In genomic region chr1:184389446-184389845, GRCh38 we compare ENCODE assay signal across 15 cellular contexts. TPM values are rescaled to one million over a fixed set of nuclear protein-coding genes. Genes with fewer than 3 reads are reported as not detected.
DNase-seq lines count a peak whose midpoint lies in the region; ATAC-seq, FAIRE-seq and TF ChIP-seq lines count a peak whose summit lies in the region.
"Had no signal": no experiment of that assay in that cellular context is flagged by ENCODE, and none has a peak within 500 bp of the region (broad histone marks: within the 10 kb centered on the region; RNA-seq: fewer than 3 reads in every experiment).

No MANE protein-coding gene starts in this region.

- no peak overlapping the region for H2AK5ac ChIP-seq in mesenchymal stem cell (ENCODE audit: low read length, severe bottlenecking)

- H3K9me3 ChIP-seq in heart right ventricle: no peaks in the 10 kb centered on the region
- no peaks in the 10 kb centered on the region for H3K9me3 ChIP-seq in mesenchymal stem cell (ENCODE audit: control insufficient read depth, low read length)
- H3K9me3 ChIP-seq in kidney (ENCODE audit: control insufficient read depth in 1 of 2, low read length in 2 of 2): no peaks in the 10 kb centered on the region
- H3K9me3 ChIP-seq: MG63, pancreas, Peyer's patch, thyroid gland had no signal

- no peaks in the 10 kb centered on the region for H3K9me3 Mint-ChIP-seq in neural crest cell
- H3K9me3 Mint-ChIP-seq: activated naive CD4-positive, alpha-beta T cell treated with anti-CD3 and anti-CD28 coated beads, Interleukin-2, amount 50 U/mL, for 24 hours had no signal

- H2BK120ac ChIP-seq in mesenchymal stem cell (ENCODE audit: low read depth, low read length): no peak overlapping the region

- no peak overlapping the region for H3K23ac ChIP-seq in mesenchymal stem cell (ENCODE audit: low read length in 2 of 2)

- no peak for FAIRE-seq in kidney (lab: Jason Lieb, UNC)
- FAIRE-seq: pancreas had no signal

- H4K8ac ChIP-seq in mesenchymal stem cell (ENCODE audit: low read length): no peak overlapping the region

- H3K9ac ChIP-seq in mesenchymal stem cell (ENCODE audit: low read length) (no peak overlapping the region), kidney (ENCODE audit: low read length in 2 of 2) (no peak overlapping the region)

- peaks cover 48% of the 10 kb centered on the region for H3K4me1 Mint-ChIP-seq in neural crest cell

- H2BK12ac ChIP-seq in mesenchymal stem cell (ENCODE audit: low read length in 2 of 2): no peak overlapping the region

- peaks cover 4% of the 10 kb centered on the region for H3K27me3 Mint-ChIP-seq in neural crest cell (ENCODE audit: low read depth)

- TF ChIP-seq CTCF in heart right ventricle (IDR thresholded peaks at IDR 0.05) (no peak), epithelial cell of esophagus (IDR thresholded peaks at IDR 0.05; ENCODE audit: insufficient read depth, low read depth, low read length, missing control alignments) (no peak), neural crest cell (conservative IDR thresholded peaks at IDR 0.05) (no peak), kidney (IDR thresholded peaks at IDR 0.05; ENCODE audit: borderline replicate concordance, extremely low read depth, insufficient read depth) (no peak)

- H4K91ac ChIP-seq in mesenchymal stem cell (ENCODE audit: low read length): no peak overlapping the region

- H3K27me3 ChIP-seq in heart right ventricle: peaks cover 0 to 10% (median 0%) of the 10 kb centered on the region in 7 donors
- no peaks in the 10 kb centered on the region for H3K27me3 ChIP-seq in mesenchymal stem cell (ENCODE audit: control insufficient read depth in 1 of 2, insufficient read depth in 1 of 2, low read length in 2 of 2)
- H3K27me3 ChIP-seq: MG63, pancreas, Peyer's patch, thyroid gland had no signal

- no peak overlapping the region for H3K27ac Mint-ChIP-seq in neural crest cell (ENCODE audit: unreplicated experiment)
- H3K27ac Mint-ChIP-seq: T-helper 17 cell had no signal

- H3K27ac ChIP-seq in heart right ventricle (peak overlapping the region in 8 of 10 donors; percentile 77 to 95 (median 90)), urinary bladder (ENCODE audit: low read depth) (no peak overlapping the region), mesenchymal stem cell (ENCODE audit: low read length, poor library complexity, severe bottlenecking) (no peak overlapping the region), kidney (ENCODE audit: low read depth in 2 of 2, low read length in 2 of 2) (no peak overlapping the region)
- H3K27ac ChIP-seq: pancreas had no signal

- H3K36me3 Mint-ChIP-seq in neural crest cell (ENCODE audit: low read depth): no peaks in the 10 kb centered on the region
- H3K36me3 Mint-ChIP-seq: activated naive CD4-positive, alpha-beta T cell treated with anti-CD3 and anti-CD28 coated beads, Interleukin-2, amount 50 U/mL, for 24 hours had no signal

- H3K14ac ChIP-seq in mesenchymal stem cell (ENCODE audit: low read length in 2 of 2): no peak overlapping the region

- no peak overlapping the region for H2BK5ac ChIP-seq in mesenchymal stem cell (ENCODE audit: low read depth, low read length, poor library complexity, severe bottlenecking)

- ATAC-seq in heart right ventricle (no peak), Right ventricle myocardium superior (ENCODE audit: poor library complexity) (no peak)
- ATAC-seq: pancreas, T-helper 17 cell had no signal

- DNase-seq in heart right ventricle (no peak), Right ventricle myocardium superior (no peak), epithelial cell of esophagus (ENCODE audit: low read depth) (peak; percentile 52), neural crest cell (ENCODE audit: low read depth, low spot score) (no peak), OCI-M2 (lab: John Stamatoyannopoulos, UW; ENCODE audit: unreplicated experiment) (no peak), mesenchymal stem cell (no peak), kidney (no peak)
- DNase-seq: 8988T, MG63, pancreas, Peyer's patch, T-helper 17 cell, thyroid gland had no signal

- H3K36me3 ChIP-seq in heart right ventricle (no peaks in the 10 kb centered on the region), urinary bladder (ENCODE audit: insufficient read depth) (no peaks in the 10 kb centered on the region), mesenchymal stem cell (ENCODE audit: control insufficient read depth in 1 of 2, insufficient read depth in 2 of 2, low read depth in 1 of 2, low read length in 2 of 2) (no peaks in the 10 kb centered on the region), kidney (ENCODE audit: control insufficient read depth in 1 of 2, insufficient read depth in 2 of 2, low read length in 2 of 2) (no peaks in the 10 kb centered on the region)
- H3K36me3 ChIP-seq: MG63, pancreas, Peyer's patch, thyroid gland had no signal

- no peak overlapping the region for H3K4me2 ChIP-seq in mesenchymal stem cell (ENCODE audit: low read length, poor library complexity, severe bottlenecking)

- H3K4me3 ChIP-seq in heart right ventricle: peak overlapping the region in 8 of 10 donors; percentile 69 to 97 (median 90)
- no peak overlapping the region for H3K4me3 ChIP-seq in epithelial cell of esophagus (ENCODE audit: low read length)
- H3K4me3 ChIP-seq in urinary bladder (ENCODE audit: low read depth, low read length): peak overlapping the region; percentile 80
- H3K4me3 ChIP-seq in mesenchymal stem cell (ENCODE audit: insufficient read depth in 1 of 2, low read depth in 1 of 2, low read length in 2 of 2): peak overlapping the region in 1 of 2 experiments; percentile 89
- H3K4me3 ChIP-seq in kidney (ENCODE audit: low read length in 2 of 2): no peak overlapping the region
- H3K4me3 ChIP-seq: pancreas, thyroid gland had no signal

- H3K79me1 ChIP-seq in mesenchymal stem cell (replicated peaks; ENCODE audit: low read length, poor library complexity, severe bottlenecking): peaks cover 21% of the 10 kb centered on the region

- H2AFZ ChIP-seq in mesenchymal stem cell (ENCODE audit: low read depth, low read length): no peak overlapping the region

- peak overlapping the region; percentile 69 for H3K4me3 Mint-ChIP-seq in neural crest cell
- H3K4me3 Mint-ChIP-seq: T-helper 17 cell had no signal

- no peak overlapping the region for H2BK15ac ChIP-seq in mesenchymal stem cell (ENCODE audit: low read depth, poor library complexity, severe bottlenecking)

- no peak overlapping the region for H3K4ac ChIP-seq in mesenchymal stem cell (ENCODE audit: low read depth in 1 of 2, low read length in 2 of 2)

- H3K18ac ChIP-seq in mesenchymal stem cell (ENCODE audit: low read depth in 1 of 2, low read length in 2 of 2): no peak overlapping the region

- intact Hi-C loops in heart right ventricle (cut with DNase I) (loop anchor here in 9 of 10 donors (1.0 to 10.0 kb wide), 17 partner anchors 53 to 315 kb away; no protein-coding TSS in a partner anchor), Right ventricle myocardium superior (cut with DNase I) (loop anchor here (10.0 kb wide), 1 partner anchor 275 kb away; no protein-coding TSS in a partner anchor), kidney (cut with DNase I) (no loop called here)

- 68 to 74% methylated on average over 2 of the region's 2 CpGs for WGBS in heart right ventricle, 2 donors
- 67% methylated on average over 2 of the region's 2 CpGs for WGBS in urinary bladder
- WGBS in mesenchymal stem cell: no CpG with 5 or more reads among the region's 2 CpGs

- H3K4me1 ChIP-seq in heart right ventricle: peaks cover 4 to 73% (median 59%) of the 10 kb centered on the region in 9 donors
- peaks cover 3% of the 10 kb centered on the region for H3K4me1 ChIP-seq in urinary bladder (ENCODE audit: insufficient read depth)
- peaks cover 5% of the 10 kb centered on the region for H3K4me1 ChIP-seq in mesenchymal stem cell (ENCODE audit: control insufficient read depth, insufficient read depth, low read depth, low read length)
- peaks cover 0 to 6% of the 10 kb centered on the region in 2 donors for H3K4me1 ChIP-seq in kidney (ENCODE audit: control insufficient read depth in 1 of 2, insufficient read depth in 1 of 2, low read depth in 1 of 2, low read length in 2 of 2)
- H3K4me1 ChIP-seq: pancreas had no signal

RNA-seq across cellular contexts. Expression of gene C1orf21, which starts 2.6 kb away (rescaled TPM):
- total RNA-seq in heart right ventricle: 10 to 100 TPM; 50.8 to 76.7 (median 69.3) TPM
- 10 to 100 TPM; 20.6 to 30.5 TPM for polyA plus RNA-seq in heart right ventricle
- total RNA-seq in Right ventricle myocardium superior: 47.6 TPM
- 29.8 and 32.5 TPM in 2 replicates for total RNA-seq in neural crest cell
- 100 TPM for total RNA-seq in urinary bladder
- 67.3 TPM for polyA plus RNA-seq in urinary bladder
- polyA plus RNA-seq in mesenchymal stem cell (2013, experiment 1 of 2): 77.8 TPM
- 73.4 TPM for polyA plus RNA-seq in mesenchymal stem cell (2013, experiment 2 of 2)
- total RNA-seq in kidney: 18.3 TPM
- polyA plus RNA-seq in kidney (ENCODE audit: insufficient read depth, low read depth, low replicate concordance): 18.6 TPM

Comparison
In these comparisons a context has a peak if more than half of its experiments do, and no peak if none do; other contexts are left out.
1. H3K27ac ChIP-seq: peak in heart right ventricle (8 of 10); none in urinary bladder (single experiment), mesenchymal stem cell (single experiment) and kidney (0 of 2).
2. H3K4me3 ChIP-seq: peak in heart right ventricle (8 of 10) and urinary bladder (single experiment); none in epithelial cell of esophagus (single experiment) and kidney (0 of 2).